8 cellular contexts compared by ENCODE assay signal in genomic region chr7:142854505-142855400, GRCh38. TPM values are rescaled to one million over a fixed set of nuclear protein-coding genes. Genes with fewer than 3 reads are reported as not detected.
A peak's percentile ranks its signal among the peaks of the same experiment; 100 is the strongest.
DNase-seq lines count a peak whose midpoint lies in the region; ATAC-seq and TF ChIP-seq lines count a peak whose summit lies in the region.

Gene EPHB6, plus strand, starts transcription at chr7:142855076. Its CDS starts 8,152 bp downstream, at chr7:142863228.

- intact Hi-C loops in HCT116 (cut with micrococcal nuclease): loop anchor here (1.0 to 10.0 kb wide), 3 partner anchors 12 to 360 kb away; no protein-coding TSS in a partner anchor

- no peak for TF ChIP-seq RAD21 in HCT116 (IDR thresholded peaks at IDR 0.05; ENCODE audit: low read depth)

- no peak for TF ChIP-seq POLR2A in HCT116 (IDR thresholded peaks at IDR 0.05; ENCODE audit: borderline replicate concordance, extremely low read depth, insufficient read depth, insufficient read length)

- H3K9me2 ChIP-seq in HCT116 (ENCODE audit: insufficient read depth) (no peaks in the 10 kb centered on the region), MM.1S (replicated peaks; ENCODE audit: insufficient read depth, low read length) (no peaks in the 10 kb centered on the region)

- POLR2A ChIA-PET in HCT116 (lab: Charles Lee): no interaction called here

- CTCF ChIA-PET in HCT116 (lab: Charles Lee): interaction anchor here (0.6 to 1.7 kb wide), 11 partner anchors 11 to 360 kb away, joined by 3 to 12 read pairs (median 3); no protein-coding TSS in a partner anchor

- H3K79me2 ChIP-seq in HCT116 (ENCODE audit: insufficient read depth, low read length): no peaks in the 10 kb centered on the region
- H3K79me2 ChIP-seq in MM.1S (ENCODE audit: low read length): no peaks in the 10 kb centered on the region

- no peaks in the 10 kb centered on the region for H4K20me1 ChIP-seq in HCT116 (ENCODE audit: insufficient read depth)
- no peaks in the 10 kb centered on the region for H4K20me1 ChIP-seq in MM.1S (ENCODE audit: insufficient read depth, low read length)

- H3K9me3 Mint-ChIP-seq in chondrocyte (ENCODE audit: low read depth): no peaks in the 10 kb centered on the region

- H3K4me3 Mint-ChIP-seq in chondrocyte (ENCODE audit: unreplicated experiment): peak within 1 kb of the TSS; percentile 85

- no TSS peak for BruUV-seq in HCT116 (replicated peaks; lab: Mats Ljungman, UMichigan)

- ATAC-seq in HCT116: peak; percentile 80
- no peak for ATAC-seq in GM18520 (IDR thresholded peaks at IDR 0.05; ENCODE audit: unreplicated experiment)

- no peaks in the 10 kb centered on the region for H3K4me1 Mint-ChIP-seq in chondrocyte (ENCODE audit: low read depth)

- no peaks in the 10 kb centered on the region for H3F3A ChIP-seq in MM.1S (ENCODE audit: insufficient read depth, low read length)

- DNase-seq in GM06990 (ENCODE audit: extremely low read depth, insufficient read length) (peak; percentile 43), HCT116 (ENCODE audit: low read depth, low spot score) (no peak), MM.1S (peak; percentile 53), chondrocyte (ENCODE audit: low spot score) (peak; percentile 92), kidney tubule cell (ENCODE audit: low spot score) (peak; percentile 55)
- DNase-seq in activated CD4-positive, CD25-positive, alpha-beta regulatory T cell treated with anti-CD3 and anti-CD28 coated beads, Interleukin-2, amount 50 U/mL, for 16 hours (ENCODE audit: low read depth, low spot score): peak; percentile 21
- DNase-seq in stimulated activated CD4-positive, alpha-beta T cell treated with anti-CD3 and anti-CD28 coated beads, Interleukin-1b, Interleukin-23, amount 100 ng/mL, for 24 hours (ENCODE audit: low read depth in 4 of 4, low spot score in 1 of 4): peak in 3 of 4 experiments; percentile 18 to 67 (median 40)

- peaks cover 42% of the 10 kb centered on the region for H3K27me3 Mint-ChIP-seq in chondrocyte (ENCODE audit: low read depth)

- H3K4me3 ChIP-seq in GM06990 (replicated peaks; ENCODE audit: low read depth, low read length): peak within 1 kb of the TSS; percentile 72
- H3K4me3 ChIP-seq in HCT116 (replicated peaks in 1 of 2; ENCODE audit: low read depth in 1 of 2, low read length in 2 of 2): peak within 1 kb of the TSS; percentile 76
- H3K4me3 ChIP-seq in MM.1S (ENCODE audit: low read length): peak within 1 kb of the TSS; percentile 70

- H3K9ac ChIP-seq in HCT116 (ENCODE audit: low read length): peak within 1 kb of the TSS; percentile 54
- peak within 1 kb of the TSS; percentile 1; the same call in 1 of the 2 replicates for H3K9ac ChIP-seq in MM.1S (ENCODE audit: low read length)

- H3K27ac ChIP-seq in HCT116 (ENCODE audit: low read depth, low read length): peak within 1 kb of the TSS; percentile 68
- H3K27ac ChIP-seq in MM.1S (ENCODE audit: low read length): no peak within 1 kb of the TSS

- H2AFZ ChIP-seq in HCT116 (ENCODE audit: low read depth, low read length, poor library complexity, severe bottlenecking): peak within 1 kb of the TSS; percentile 66
- H2AFZ ChIP-seq in MM.1S (ENCODE audit: low read length): peak within 1 kb of the TSS; percentile 84

- H3K4me1 ChIP-seq in HCT116 (ENCODE audit: control insufficient read depth in 1 of 2, insufficient read depth in 2 of 2, low read length in 2 of 2): peaks cover 12 to 19% of the 10 kb centered on the region in 2 experiments
- no peaks in the 10 kb centered on the region for H3K4me1 ChIP-seq in MM.1S (ENCODE audit: low read length)

- TF ChIP-seq CTCF in GM06990 (IDR thresholded peaks at IDR 0.05; ENCODE audit: insufficient read depth, low read length, poor library complexity, severe bottlenecking) (no peak), HCT116 (IDR thresholded peaks at IDR 0.05 in 2 of 3, conservative IDR thresholded peaks at IDR 0.05 in 1 of 3; ENCODE audit: borderline replicate concordance in 1 of 3, insufficient read depth in 1 of 3, low read depth in 2 of 3, low read length in 2 of 3) (no peak), MM.1S (IDR thresholded peaks at IDR 0.05; ENCODE audit: low read length) (no peak), chondrocyte (IDR thresholded peaks at IDR 0.05) (peak; percentile 16)

- H3K36me3 ChIP-seq in GM06990 (ENCODE audit: control insufficient read depth, insufficient read depth, low read length) (no peaks in the 10 kb centered on the region), HCT116 (ENCODE audit: control insufficient read depth in 1 of 2, insufficient read depth in 2 of 2, low read length in 2 of 2) (no peaks in the 10 kb centered on the region), MM.1S (replicated peaks; ENCODE audit: insufficient read depth, low read length) (no peaks in the 10 kb centered on the region)

- no peaks in the 10 kb centered on the region for H3K36me3 Mint-ChIP-seq in chondrocyte (ENCODE audit: low read depth)

- peaks cover 3% of the 10 kb centered on the region for H3K27me3 ChIP-seq in GM06990 (replicated peaks; ENCODE audit: control insufficient read depth, insufficient read depth, low read length)
- H3K27me3 ChIP-seq in HCT116 (ENCODE audit: insufficient read depth, low read length): no peaks in the 10 kb centered on the region
- peaks cover 11% of the 10 kb centered on the region for H3K27me3 ChIP-seq in MM.1S (replicated peaks; ENCODE audit: insufficient read depth, low read length)

- H3K4me2 ChIP-seq in HCT116 (ENCODE audit: low read length): peak within 1 kb of the TSS; percentile 90
- H3K4me2 ChIP-seq in MM.1S (ENCODE audit: low read depth, low read length): peak within 1 kb of the TSS; percentile 85

- H3K9me3 ChIP-seq in HCT116 (ENCODE audit: control insufficient read depth in 1 of 2, insufficient read depth in 1 of 2, low read depth in 1 of 2, low read length in 2 of 2): no peaks in the 10 kb centered on the region
- no peaks in the 10 kb centered on the region for H3K9me3 ChIP-seq in MM.1S (replicated peaks; ENCODE audit: insufficient read depth, low read length)

- no peak within 1 kb of the TSS for H3K27ac Mint-ChIP-seq in chondrocyte (ENCODE audit: unreplicated experiment)

- RAD21 ChIA-PET in HCT116 (lab: Charles Lee; ENCODE audit: low non-redundant PET in 1 of 2, low total read pairs in 2 of 2, uncharacterized antibody in 2 of 2, unreplicated experiment in 2 of 2): interaction anchor here in 1 of 2 experiments (1.0 kb wide), 1 partner anchor 11 kb away, joined by 3 read pairs; no protein-coding TSS in a partner anchor

TF ChIP-seq in HCT116, 20 proteins besides CTCF, POLR2A, EP300 and RAD21 (continues in another document):
- peak; percentile 55 for TF ChIP-seq ZFX (IDR thresholded peaks at IDR 0.05)
- TF ChIP-seq JUND (IDR thresholded peaks at IDR 0.05): no peak
- TF ChIP-seq ZNF274 (IDR thresholded peaks at IDR 0.05; ENCODE audit: low read depth, low read length): no peak
- TF ChIP-seq CEBPB (IDR thresholded peaks at IDR 0.05; ENCODE audit: low read depth): no peak
- TF ChIP-seq EGR1 (IDR thresholded peaks at IDR 0.05; ENCODE audit: low read depth): no peak
- no peak for TF ChIP-seq EZH2phosphoT487 (IDR thresholded peaks at IDR 0.05; ENCODE audit: borderline replicate concordance)
- no peak for TF ChIP-seq MAX (IDR thresholded peaks at IDR 0.05)
- TF ChIP-seq POLR2AphosphoS5 (IDR thresholded peaks at IDR 0.05; ENCODE audit: low read depth, low read length): peak; percentile 58; the same call in 1 of the 2 replicates
- TF ChIP-seq SRF (IDR thresholded peaks at IDR 0.05; ENCODE audit: low read depth): no peak
- no peak for TF ChIP-seq CBX3 (IDR thresholded peaks at IDR 0.05; ENCODE audit: low read depth)
- no peak for TF ChIP-seq ZBTB33 (IDR thresholded peaks at IDR 0.05; ENCODE audit: extremely low read depth, insufficient replicate concordance, low read length)
- TF ChIP-seq ATF3 (IDR thresholded peaks at IDR 0.05): no peak
- TF ChIP-seq YY1 (IDR thresholded peaks at IDR 0.05; ENCODE audit: extremely low read depth, insufficient replicate concordance, low read depth, low read length): no peak

RNA-seq across cellular contexts. Expression of gene EPHB6, which starts in this region (rescaled TPM):
- total RNA-seq in HCT116 (2021; ENCODE audit: unreplicated experiment) (12.6 TPM), chondrocyte (0.22 to 2.1 TPM (median 0.31 TPM) in 3 replicates)
- polyA plus RNA-seq in HCT116 (2012): 9.2 and 9.3 TPM in 2 replicates
